8 cellular contexts compared by ENCODE assay signal in the genomic region with DNA sequence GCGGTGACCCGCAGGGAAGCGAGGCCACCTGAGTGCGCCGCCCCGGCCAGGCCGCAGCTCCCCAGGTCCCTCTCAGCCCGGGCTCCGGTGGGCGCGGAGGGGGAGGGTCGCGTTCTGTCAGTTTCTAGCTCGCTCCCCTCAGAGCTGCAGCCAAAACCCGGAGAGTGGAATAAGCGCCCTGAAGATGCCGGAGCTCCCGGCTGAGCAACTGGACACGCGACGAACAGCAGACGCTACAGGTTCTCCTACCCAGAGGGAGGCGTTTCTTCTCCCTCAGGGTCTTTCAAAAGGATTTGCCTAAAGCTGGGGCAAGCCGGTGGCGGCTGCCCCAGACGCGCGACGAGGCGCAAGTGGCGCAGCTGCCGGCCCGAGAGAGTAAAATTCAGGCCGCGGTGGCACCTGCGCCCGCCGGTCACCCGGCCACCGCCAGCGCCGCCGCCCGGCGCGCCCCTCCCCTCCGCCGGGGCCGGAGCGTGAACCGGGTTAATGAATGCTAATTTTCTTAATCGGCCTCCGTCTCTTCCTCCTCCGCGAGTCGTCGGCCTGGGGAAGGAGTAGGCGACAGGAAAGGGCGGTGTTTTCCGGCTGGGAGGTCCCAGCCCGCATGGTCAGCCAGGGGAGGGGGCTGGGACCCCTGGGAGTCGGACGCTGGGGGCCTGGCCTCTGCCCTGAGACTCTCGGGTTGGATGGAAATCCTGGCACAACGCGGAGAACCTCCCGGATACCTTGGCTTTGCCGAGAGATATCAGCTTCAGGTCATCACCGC. TPM values are rescaled to one million over a fixed set of nuclear protein-coding genes. Genes with fewer than 3 reads are reported as not detected.
A peak's percentile ranks its signal among the peaks of the same experiment; 100 is the strongest.
DNase-seq lines count a peak whose midpoint lies in the region; ATAC-seq and TF ChIP-seq lines count a peak whose summit lies in the region.

No MANE protein-coding gene starts in this region.

- H3K4me1 ChIP-seq in lung (ENCODE audit: control insufficient read depth in 2 of 2, insufficient read depth in 2 of 2, low read length in 2 of 2): peaks cover 2 to 7% of the 10 kb centered on the region in 2 donors

- peaks cover 32% of the 10 kb centered on the region for H3K36me3 Mint-ChIP-seq in activated CD4-positive, alpha-beta memory T cell treated with anti-CD3 and anti-CD28 coated beads, Interleukin-2, amount 10 ng/mL, durations not matched to agents 7 days and 5 days (ENCODE audit: low read depth)

- DNase-seq in NCI-H774 (lab: John Stamatoyannopoulos, UW) (peak; percentile 58), lung (ENCODE audit: low spot score) (peak; percentile 81)
- peak; percentile 74 for DNase-seq in activated CD4-positive, alpha-beta memory T cell treated with anti-CD3 and anti-CD28 coated beads, Interleukin-2, amount 10 ng/mL, durations not matched to agents 7 days and 5 days
- peak; percentile 54 for DNase-seq in effector CD4-positive, alpha-beta T cell
- peak; percentile 39 for DNase-seq in stimulated activated CD8-positive, alpha-beta memory T cell treated with anti-CD3 and anti-CD28 coated beads, Interleukin-12 subunit alpha, Interleukin-12 subunit beta, amount 100 ng/mL, for 1 hour (ENCODE audit: low read depth)

- ATAC-seq in GM19328 (IDR thresholded peaks at IDR 0.05; ENCODE audit: unreplicated experiment): peak; percentile 42
- ATAC-seq in HG03442 (IDR thresholded peaks at IDR 0.05; ENCODE audit: unreplicated experiment): peak; percentile 48
- ATAC-seq in lung (ENCODE audit: insufficient read depth, low FRiP score): peak; percentile 62

- H3K4me3 ChIP-seq in lung: peak overlapping the region; percentile 87

- H3K4me1 Mint-ChIP-seq in activated CD4-positive, alpha-beta memory T cell treated with anti-CD3 and anti-CD28 coated beads, Interleukin-2, amount 10 ng/mL, durations not matched to agents 7 days and 5 days: peaks cover 34% of the 10 kb centered on the region

- peak overlapping the region; percentile 81 for H3K27ac Mint-ChIP-seq in activated CD4-positive, alpha-beta memory T cell treated with anti-CD3 and anti-CD28 coated beads, Interleukin-2, amount 10 ng/mL, durations not matched to agents 7 days and 5 days

- POLR2A ChIA-PET in activated CD4-positive, alpha-beta memory T cell treated with anti-CD3 and anti-CD28 coated beads, Interleukin-2, amount 10 ng/mL, durations not matched to agents 7 days and 5 days (lab: Charles Lee): interaction anchor here (0.6 to 4.5 kb wide), 25 partner anchors 11 to 515 kb away, joined by 3 to 36 read pairs (median 5); partner anchors contain the start of genes EIF2AK2 and RMDN2

- peak overlapping the region; percentile 81 for H3K4me3 Mint-ChIP-seq in activated CD4-positive, alpha-beta memory T cell treated with anti-CD3 and anti-CD28 coated beads, Interleukin-2, amount 10 ng/mL, durations not matched to agents 7 days and 5 days

- H3K9me3 Mint-ChIP-seq in activated CD4-positive, alpha-beta memory T cell treated with anti-CD3 and anti-CD28 coated beads, Interleukin-2, amount 10 ng/mL, durations not matched to agents 7 days and 5 days: no peaks in the 10 kb centered on the region

- no peaks in the 10 kb centered on the region for H3K9me3 ChIP-seq in lung (ENCODE audit: control insufficient read depth in 2 of 2, insufficient read depth in 1 of 2, low read length in 1 of 2)

- CTCF ChIA-PET in activated CD4-positive, alpha-beta memory T cell treated with anti-CD3 and anti-CD28 coated beads, Interleukin-2, amount 10 ng/mL, durations not matched to agents 7 days and 5 days (lab: Charles Lee): interaction anchor here (0.6 to 1.8 kb wide), 8 partner anchors 11 to 554 kb away, joined by 3 to 13 read pairs (median 6); no protein-coding TSS in a partner anchor

- no peaks in the 10 kb centered on the region for H3K27me3 Mint-ChIP-seq in activated CD4-positive, alpha-beta memory T cell treated with anti-CD3 and anti-CD28 coated beads, Interleukin-2, amount 10 ng/mL, durations not matched to agents 7 days and 5 days

- TF ChIP-seq CTCF in C4-2B (conservative IDR thresholded peaks at IDR 0.05) (no peak; the same call in 1 of the 2 replicates), lung (IDR thresholded peaks at IDR 0.05; ENCODE audit: control extremely low read depth, extremely low read depth) (no peak)

- peak overlapping the region; percentile 86 for H3K27ac ChIP-seq in C4-2B
- H3K27ac ChIP-seq in lung (ENCODE audit: low read depth in 1 of 2, low read length in 1 of 2): peak overlapping the region; percentile 93 to 96

- no peaks in the 10 kb centered on the region for H3K27me3 ChIP-seq in lung (ENCODE audit: control insufficient read depth, insufficient read depth)

- WGBS in lung, 2 donors: 0 to 1% methylated on average over 58 to 69 of the region's 69 CpGs

- peaks cover 0 to 1% of the 10 kb centered on the region in 2 donors for H3K36me3 ChIP-seq in lung (ENCODE audit: control insufficient read depth in 2 of 2, insufficient read depth in 2 of 2, low read length in 2 of 2)

RNA-seq across cellular contexts. Expression of gene CDC42EP3, which starts 0.8 kb away (rescaled TPM):
- total RNA-seq in activated CD4-positive, alpha-beta memory T cell treated with anti-CD3 and anti-CD28 coated beads, Interleukin-2, amount 10 ng/mL, durations not matched to agents 7 days and 5 days: 10 to 100 TPM; 51.1 to 52.2 TPM
- 10 to 100 TPM; 38.7 to 59.0 TPM for total RNA-seq in lung
- polyA plus RNA-seq in lung: 10 to 100 TPM; 22.9 to 37.4 TPM

Comparison
In these comparisons a context has a peak if more than half of its experiments do, and no peak if none do; other contexts are left out.
1. Peak in every context shown above with its lines: DNase-seq, ATAC-seq, H3K4me3 ChIP-seq and H3K27ac ChIP-seq.